In the genomic region with DNA sequence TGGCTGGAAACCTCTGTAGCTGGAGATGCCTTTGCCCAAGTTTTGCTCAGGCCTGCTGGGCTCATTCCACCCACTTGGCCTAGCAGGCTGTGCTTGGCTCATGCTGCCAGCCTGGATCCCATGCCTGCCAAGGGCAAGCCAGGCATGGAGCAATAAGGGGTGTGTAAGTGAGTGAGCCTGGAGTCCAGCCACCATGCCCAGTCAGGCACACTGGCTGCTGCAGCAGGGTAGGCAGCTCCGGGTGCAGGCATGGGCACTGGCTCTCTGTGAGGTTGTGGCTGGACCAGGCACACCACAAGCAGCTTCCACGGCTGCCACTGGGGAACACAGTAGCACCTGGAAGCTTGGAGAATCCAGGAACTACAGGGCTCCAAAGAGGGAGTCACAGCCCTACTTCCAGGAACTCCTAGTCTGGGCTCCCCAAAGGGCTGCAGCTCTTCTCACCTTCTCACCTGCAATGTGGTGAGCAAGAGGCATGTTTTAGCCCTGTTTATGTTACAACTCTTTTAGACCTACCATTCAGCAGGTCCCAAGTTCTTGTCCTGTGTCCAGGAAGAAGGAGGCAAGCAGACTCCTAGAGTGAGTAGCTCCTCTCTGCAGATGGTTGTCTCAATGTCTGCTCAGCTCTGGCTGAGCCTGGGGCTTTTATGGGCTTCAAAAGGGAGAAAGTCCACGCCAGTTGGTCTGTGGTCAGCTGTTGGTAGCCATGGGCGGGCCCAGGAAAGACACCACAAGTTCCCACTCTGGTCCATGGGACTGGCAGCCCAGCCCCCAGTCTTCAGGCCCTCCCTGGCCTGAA, we compare ENCODE assay signal across 14 cellular contexts.
A peak's percentile ranks its signal among the peaks of the same experiment; 100 is the strongest.
DNase-seq lines count a peak whose midpoint lies in the region; ATAC-seq and TF ChIP-seq lines count a peak whose summit lies in the region.
"Had no signal": no experiment of that assay in that cellular context is flagged by ENCODE, and none has a peak within 500 bp of the region (broad histone marks: within the 10 kb centered on the region; RNA-seq: fewer than 3 reads in every experiment).

No MANE protein-coding gene starts in this region.

- no peak overlapping the region for H3K27ac ChIP-seq in esophagus muscularis mucosa (replicated peaks in 1 of 4)
- peak overlapping the region; percentile 18 for H3K27ac ChIP-seq in suprapubic skin
- H3K27ac ChIP-seq: neutrophil had no signal

- TF ChIP-seq POLR2A in esophagus muscularis mucosa (IDR thresholded peaks at IDR 0.05; ENCODE audit: low read depth) (no peak), suprapubic skin (IDR thresholded peaks at IDR 0.05) (no peak)

- H3K4me3 ChIP-seq in esophagus muscularis mucosa (no peak overlapping the region), suprapubic skin (no peak overlapping the region)

- TF ChIP-seq EP300 in esophagus muscularis mucosa (IDR thresholded peaks at IDR 0.05) (no peak), suprapubic skin (IDR thresholded peaks at IDR 0.05) (no peak)

- 63% methylated on average over 2 of the region's 4 CpGs for WGBS in esophagus muscularis mucosa
- 33% methylated on average over 2 of the region's 4 CpGs for WGBS in suprapubic skin

- DNase-seq in NCI-H446 treated with DMSO at 0.1 percent for 48 hours (lab: John Stamatoyannopoulos, UW) (peak; percentile 47), esophagus muscularis mucosa (ENCODE audit: extremely low spot score) (peak; percentile 91), midbrain (lab: John Stamatoyannopoulos, UW) (peak; percentile 50), suprapubic skin (ENCODE audit: low spot score in 2 of 2) (peak; percentile 58 to 71), HUDEP-2 (lab: John Stamatoyannopoulos, UW; ENCODE audit: unreplicated experiment in 76 of 76) (no peak), NCI-H226 (no peak)
- DNase-seq: BE2C; effector memory CD8-positive, alpha-beta T cell; EL had no signal

- H3K27me3 ChIP-seq in esophagus muscularis mucosa (no peaks in the 10 kb centered on the region), suprapubic skin (no peaks in the 10 kb centered on the region)
- H3K27me3 ChIP-seq: BE2C, neutrophil had no signal

- ATAC-seq in HG02763 (IDR thresholded peaks at IDR 0.05; ENCODE audit: unreplicated experiment) (no peak), GM21381 (IDR thresholded peaks at IDR 0.05; ENCODE audit: unreplicated experiment) (no peak)
- ATAC-seq: effector memory CD8-positive, alpha-beta T cell; left colon; SK-N-SH treated with all-trans-retinoic acid at 6 μM for 48 hours had no signal

- TF ChIP-seq CTCF in esophagus muscularis mucosa (IDR thresholded peaks at IDR 0.05) (peak in 2 of 3 experiments; percentile 11 to 31), suprapubic skin (IDR thresholded peaks at IDR 0.05) (no peak)

- no peaks in the 10 kb centered on the region for H3K36me3 ChIP-seq in esophagus muscularis mucosa
- H3K36me3 ChIP-seq in suprapubic skin: no peaks in the 10 kb centered on the region
- H3K36me3 ChIP-seq: BE2C, neutrophil had no signal

- H3K4me1 ChIP-seq in esophagus muscularis mucosa (peaks cover 3 to 14% (median 8%) of the 10 kb centered on the region in 4 donors), suprapubic skin (peaks cover 17% of the 10 kb centered on the region)
- H3K4me1 ChIP-seq: BE2C had no signal

- peaks cover 0 to 32% (median 21%) of the 10 kb centered on the region in 4 donors for H3K9me3 ChIP-seq in esophagus muscularis mucosa
- peaks cover 10% of the 10 kb centered on the region for H3K9me3 ChIP-seq in suprapubic skin
- H3K9me3 ChIP-seq: BE2C had no signal

- intact Hi-C loops in esophagus muscularis mucosa (cut with DNase I): loop anchor here (10.0 kb wide), 1 partner anchor 142 kb away; no protein-coding TSS in a partner anchor

Comparison
In these comparisons a context has a peak if more than half of its experiments do, and no peak if none do; other contexts are left out.
1. DNase-seq: peak in NCI-H446 treated with DMSO at 0.1 percent for 48 hours (single experiment), esophagus muscularis mucosa (single experiment), midbrain (single experiment) and suprapubic skin (2 of 2); none in HUDEP-2 (0 of 76) and NCI-H226 (single experiment).
2. CTCF ChIP-seq: peak in esophagus muscularis mucosa (2 of 3); none in suprapubic skin (0 of 2).